Comparison of ENCODE assay signal across 13 cellular contexts in the genomic region with DNA sequence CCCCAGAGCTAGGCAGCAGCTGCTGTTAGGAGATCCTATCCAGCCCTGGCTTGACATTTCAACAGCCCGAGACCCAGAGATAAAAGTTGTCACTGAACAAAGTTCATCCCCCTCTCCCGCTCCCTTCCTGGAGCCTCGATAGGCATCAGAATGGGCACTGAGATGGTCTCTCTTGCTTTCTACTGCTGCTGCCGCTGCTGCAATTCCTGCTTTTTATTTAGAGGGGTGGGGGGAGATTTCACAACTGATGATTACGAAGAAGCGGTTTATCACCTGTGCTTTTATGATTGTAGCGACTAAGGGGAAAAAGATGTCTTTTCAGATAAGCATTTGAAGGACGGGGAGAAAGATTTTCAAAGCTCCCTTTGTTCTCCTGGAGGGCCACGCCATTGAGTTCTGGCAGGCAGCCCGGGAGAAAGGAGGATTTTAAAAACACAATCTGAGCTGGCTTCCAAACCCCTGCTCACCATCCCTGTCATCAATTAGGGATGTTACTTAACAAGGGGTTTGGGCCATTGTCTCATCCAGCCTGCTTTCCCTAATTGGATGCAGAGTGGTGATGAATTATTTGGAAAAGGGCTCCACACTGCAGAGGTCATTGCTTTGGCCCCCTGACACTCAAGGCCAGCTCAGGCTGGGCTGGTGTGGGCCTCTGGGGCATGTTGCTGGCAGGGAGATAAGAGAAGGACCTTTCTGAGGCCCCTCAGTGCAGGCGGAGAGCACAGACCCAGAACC.
DNase-seq lines count a peak whose midpoint lies in the region; ATAC-seq and TF ChIP-seq lines count a peak whose summit lies in the region.
"Had no signal": no experiment of that assay in that cellular context is flagged by ENCODE, and none has a peak within 500 bp of the region (broad histone marks: within the 10 kb centered on the region; RNA-seq: fewer than 3 reads in every experiment).

No MANE protein-coding gene starts in this region.

- no TSS peak for BruUV-seq in Calu3 (replicated peaks; lab: Mats Ljungman, UMichigan)

- H3K4me3 ChIP-seq in SJCRH30, result no peak overlapping the region
- H3K4me3 ChIP-seq: BLaER1 had no signal

- H3K9me3 ChIP-seq in SJCRH30 (replicated peaks), result no peaks in the 10 kb centered on the region
- H3K9me3 ChIP-seq: BLaER1 had no signal

- H3K4me1 Mint-ChIP-seq in Calu3 (ENCODE audit: low read depth, unreplicated experiment), result peaks cover 12% of the 10 kb centered on the region
- H3K4me1 Mint-ChIP-seq in glutamatergic neuron (ENCODE audit: low read depth, unreplicated experiment), result peaks cover 6% of the 10 kb centered on the region

- intact Hi-C loops in Calu3 (cut with micrococcal nuclease; ENCODE audit: unreplicated experiment), result no loop called here

- ATAC-seq in HG02763 (IDR thresholded peaks at IDR 0.05; ENCODE audit: unreplicated experiment) (no peak), HG02973 (IDR thresholded peaks at IDR 0.05; ENCODE audit: unreplicated experiment) (no peak)

- H3K27me3 Mint-ChIP-seq in Calu3 (ENCODE audit: unreplicated experiment), result peaks cover 1% of the 10 kb centered on the region
- H3K27me3 Mint-ChIP-seq in glutamatergic neuron (ENCODE audit: unreplicated experiment), result peaks cover 2% of the 10 kb centered on the region

- H3K4me3 Mint-ChIP-seq in Calu3 (ENCODE audit: low read depth, unreplicated experiment) (no peak overlapping the region), glutamatergic neuron (ENCODE audit: unreplicated experiment) (no peak overlapping the region)
- H3K4me3 Mint-ChIP-seq: activated T-helper 1 cell treated with anti-CD3 and anti-CD28 coated beads, Interleukin-12 subunit alpha, Interleukin-12 subunit beta, Interleukin-2, Interleukin-4 antibody, amounts not matched to agents 30 ng/mL and 10 ng/mL and 1 ng/mL, durations not matched to agents 14 hours and 24 hours and 36 hours; H9 had no signal

- no peaks in the 10 kb centered on the region for H3K9me3 Mint-ChIP-seq in Calu3 (ENCODE audit: low read depth, unreplicated experiment)
- H3K9me3 Mint-ChIP-seq in glutamatergic neuron (ENCODE audit: unreplicated experiment), result peaks cover 1% of the 10 kb centered on the region
- H3K9me3 Mint-ChIP-seq: activated T-helper 1 cell treated with anti-CD3 and anti-CD28 coated beads, Interleukin-12 subunit alpha, Interleukin-12 subunit beta, Interleukin-2, Interleukin-4 antibody, amounts not matched to agents 30 ng/mL and 10 ng/mL and 1 ng/mL, durations not matched to agents 14 hours and 24 hours and 36 hours; H9 had no signal

- H3K36me3 ChIP-seq in SJCRH30, result no peaks in the 10 kb centered on the region
- H3K36me3 ChIP-seq: BLaER1, brain microvascular endothelial cell had no signal

- H3K36me3 Mint-ChIP-seq in Calu3 (ENCODE audit: insufficient read depth, unreplicated experiment), result no peaks in the 10 kb centered on the region
- no peaks in the 10 kb centered on the region for H3K36me3 Mint-ChIP-seq in glutamatergic neuron (ENCODE audit: unreplicated experiment)

- POLR2A ChIA-PET in RWPE1 (lab: Yijun Ruan, JAX; ENCODE audit: low non-redundant PET), result no interaction called here

- TF ChIP-seq CTCF in Calu3 (IDR thresholded peaks at IDR 0.05; ENCODE audit: unreplicated experiment) (no peak), RWPE1 (conservative IDR thresholded peaks at IDR 0.05; ENCODE audit: low read depth) (no peak), glutamatergic neuron (IDR thresholded peaks at IDR 0.05; ENCODE audit: partially characterized antibody, unreplicated experiment) (no peak)

- DNase-seq in Calu3 (peak; percentile 37), NCI-H1436 treated with DMSO at 0.1 percent for 48 hours (lab: John Stamatoyannopoulos, UW) (peak; percentile 39), SJCRH30 (peak; percentile 8 to 35), medulla oblongata (ENCODE audit: extremely low spot score) (peak; percentile 7), RWPE1 (ENCODE audit: low spot score) (no peak), glutamatergic neuron (no peak)
- DNase-seq: brain microvascular endothelial cell, H9, Kasumi-1 had no signal

- H3K27ac Mint-ChIP-seq in Calu3 (ENCODE audit: unreplicated experiment), result no peak overlapping the region
- no peak overlapping the region for H3K27ac Mint-ChIP-seq in glutamatergic neuron (ENCODE audit: unreplicated experiment)
- H3K27ac Mint-ChIP-seq: activated T-helper 1 cell treated with anti-CD3 and anti-CD28 coated beads, Interleukin-12 subunit alpha, Interleukin-12 subunit beta, Interleukin-2, Interleukin-4 antibody, amounts not matched to agents 30 ng/mL and 10 ng/mL and 1 ng/mL, durations not matched to agents 14 hours and 24 hours and 36 hours had no signal

- H3K27ac ChIP-seq in SJCRH30 (no peak overlapping the region), RWPE1 (no peak overlapping the region)
- H3K27ac ChIP-seq: BLaER1, brain microvascular endothelial cell had no signal

- CTCF ChIA-PET in Calu3 (lab: Charles Lee), result no interaction called here
- CTCF ChIA-PET in RWPE1 (lab: Yijun Ruan, JAX), result interaction anchor here (0.7 kb wide), 1 partner anchor 63 kb away, joined by 3 read pairs; no protein-coding TSS in a partner anchor

- no peaks in the 10 kb centered on the region for H3K4me1 ChIP-seq in SJCRH30
- H3K4me1 ChIP-seq: BLaER1 had no signal

- no peaks in the 10 kb centered on the region for H3K27me3 ChIP-seq in SJCRH30
- H3K27me3 ChIP-seq: BLaER1, brain microvascular endothelial cell had no signal

Comparison
In these comparisons a context has a peak if more than half of its experiments do, and no peak if none do; other contexts are left out.
1. DNase-seq: peak in Calu3 (single experiment), NCI-H1436 treated with DMSO at 0.1 percent for 48 hours (single experiment), SJCRH30 (2 of 2) and medulla oblongata (single experiment); none in RWPE1 (single experiment) and glutamatergic neuron (single experiment).